In genomic region chr19:11242864-11243797, GRCh38 we compare ENCODE assay signal across 8 cellular contexts. TPM values are rescaled to one million over a fixed set of nuclear protein-coding genes. Genes with fewer than 3 reads are reported as not detected.
A peak's percentile ranks its signal among the peaks of the same experiment; 100 is the strongest.
DNase-seq lines count a peak whose midpoint lies in the region; ATAC-seq and TF ChIP-seq lines count a peak whose summit lies in the region.
"Had no signal": no experiment of that assay in that cellular context is flagged by ENCODE, and none has a peak within 500 bp of the region (broad histone marks: within the 10 kb centered on the region; RNA-seq: fewer than 3 reads in every experiment).

No MANE protein-coding gene starts in this region.

- ATAC-seq in heart right ventricle: peak; percentile 85 to 91 (median 90)

- H3K27ac ChIP-seq in heart right ventricle (peak overlapping the region in 9 of 10 donors; percentile 51 to 94 (median 78)), uterus (peak overlapping the region in 1 of 2 donors; percentile 53)

- DNase-seq in SW480 (ENCODE audit: low spot score) (peak; percentile 64), heart right ventricle (peak; percentile 96 to 97), putamen (ENCODE audit: low spot score) (peak; percentile 83), uterus (peak; percentile 90 to 93)
- DNase-seq in activated naive CD8-positive, alpha-beta T cell treated with anti-CD3 and anti-CD28 coated beads, Interleukin-2, amount 50 U/mL, for 16 hours (ENCODE audit: low read depth, low spot score): peak; percentile 76

- peaks cover 0 to 11% (median 0%) of the 10 kb centered on the region in 11 donors for H3K9me3 ChIP-seq in heart right ventricle
- peaks cover 0 to 8% of the 10 kb centered on the region in 2 donors for H3K9me3 ChIP-seq in uterus

- no peak overlapping the region for H3K4me3 ChIP-seq in heart right ventricle
- no peak overlapping the region for H3K4me3 ChIP-seq in uterus

- TF ChIP-seq CTCF in GM12872 (IDR thresholded peaks at IDR 0.05; ENCODE audit: insufficient read depth, low read depth, low read length) (peak; percentile 78), heart right ventricle (IDR thresholded peaks at IDR 0.05) (peak; percentile 77 to 93 (median 92)), uterus (IDR thresholded peaks at IDR 0.05) (peak; percentile 43 to 71 (median 59))

- no peaks in the 10 kb centered on the region for H3K27me3 ChIP-seq in heart right ventricle
- H3K27me3 ChIP-seq in uterus: no peaks in the 10 kb centered on the region

- peak; percentile 26; the same call in 1 of the 2 replicates for TF ChIP-seq RAD21 in Ishikawa (IDR thresholded peaks at IDR 0.05; ENCODE audit: low read depth)

- peaks cover 15 to 50% (median 29%) of the 10 kb centered on the region in 9 donors for H3K4me1 ChIP-seq in heart right ventricle
- no peaks in the 10 kb centered on the region for H3K4me1 ChIP-seq in uterus

- intact Hi-C loops in heart right ventricle (cut with DNase I): loop anchor here in 7 of 10 donors (1.0 to 5.0 kb wide), 5 partner anchors 43 to 48 kb away; no protein-coding TSS in a partner anchor
- intact Hi-C loops in uterus (cut with DNase I; ENCODE audit: low total_unique reads): no loop called here

- TF ChIP-seq EP300 in Ishikawa (IDR thresholded peaks at IDR 0.05; ENCODE audit: borderline replicate concordance): no peak

- WGBS in heart right ventricle, 2 donors: 36 to 37% methylated on average over 48 of the region's 48 CpGs

- peaks cover 0 to 94% (median 40%) of the 10 kb centered on the region in 9 donors for H3K36me3 ChIP-seq in heart right ventricle
- H3K36me3 ChIP-seq in uterus: no peaks in the 10 kb centered on the region

- peak in 1 of 2 donors; percentile 49 for TF ChIP-seq POLR2A in uterus (IDR thresholded peaks at IDR 0.05)

TF ChIP-seq in Ishikawa, 13 proteins besides CTCF, POLR2A, EP300 and RAD21:
- no peak for TF ChIP-seq CEBPB (IDR thresholded peaks at IDR 0.05)
- no peak for TF ChIP-seq EGR1 (IDR thresholded peaks at IDR 0.05)
- TF ChIP-seq USF1 (IDR thresholded peaks at IDR 0.05): no peak
- peak; percentile 78 for TF ChIP-seq MAX (IDR thresholded peaks at IDR 0.05)
- no peak for TF ChIP-seq ZBTB7A (IDR thresholded peaks at IDR 0.05; ENCODE audit: low read depth)
- TF ChIP-seq FOXM1 (IDR thresholded peaks at IDR 0.05; ENCODE audit: borderline replicate concordance, low read depth): no peak
- no peak for TF ChIP-seq YY1 (IDR thresholded peaks at IDR 0.05; ENCODE audit: low read depth)
- no peak for TF ChIP-seq CREB1 (IDR thresholded peaks at IDR 0.05; ENCODE audit: low read depth)

RNA-seq across cellular contexts. Expression of gene ANGPTL8, which starts 3.7 kb away (rescaled TPM):
- total RNA-seq in heart right ventricle (1 to 10 TPM in 2 of 10 donors, under 1 TPM in 2, not detected in 6; 0.34 to 1.8 (median 0.99) TPM), uterus (1 to 10 TPM in 1 of 4 donors, not detected in 3; 3.0 TPM)
- polyA plus RNA-seq in heart right ventricle: 10 to 100 TPM in 1 of 2 donors, 1 to 10 TPM in 1; 3.9 to 13.0 TPM

RNA-seq across cellular contexts. Expression of gene DOCK6, which starts 19.2 kb away (rescaled TPM):
- total RNA-seq in heart right ventricle: 10 to 100 TPM; 27.6 to 57.2 (median 40.2) TPM
- 10 to 100 TPM; 29.0 to 73.3 TPM for polyA plus RNA-seq in heart right ventricle
- total RNA-seq in uterus: 10 to 100 TPM; 13.5 to 89.4 (median 38.6) TPM

RNA-seq across cellular contexts. Expression of gene KANK2, which starts 45.8 kb away (rescaled TPM):
- 100 to 1,000 TPM; 243 to 355 (median 307) TPM for total RNA-seq in heart right ventricle
- polyA plus RNA-seq in heart right ventricle: 100 to 1,000 TPM; 165 to 226 TPM
- 100 to 1,000 TPM; 326 to 762 (median 535) TPM for total RNA-seq in uterus

RNA-seq across cellular contexts. Expression of gene TSPAN16, which starts 52.8 kb away (rescaled TPM):
- total RNA-seq in heart right ventricle (not detected), uterus (not detected)
- not detected for polyA plus RNA-seq in heart right ventricle
- total RNA-seq: subcutaneous adipose tissue had no signal
